28 cellular contexts compared by ENCODE assay signal in genomic region chr6:131717815-131718214, GRCh38. TPM values are rescaled to one million over a fixed set of nuclear protein-coding genes. Genes with fewer than 3 reads are reported as not detected.
"Had no signal": no experiment of that assay in that cellular context is flagged by ENCODE, and none has a peak within 500 bp of the region (broad histone marks: within the 10 kb centered on the region; RNA-seq: fewer than 3 reads in every experiment).

No MANE protein-coding gene starts in this region.

- H3K36me3 ChIP-seq: ascending aorta, cardiac muscle cell, Peyer's patch, SJCRH30 had no signal

- H3K9me3 ChIP-seq: ascending aorta, body of pancreas, Peyer's patch, SJCRH30, SK-N-SH had no signal

- H3K4me3 ChIP-seq: ascending aorta, body of pancreas, cardiac muscle cell, Peyer's patch, SJCRH30 had no signal

- H3K4me1 ChIP-seq: ascending aorta, body of pancreas, Peyer's patch, SJCRH30 had no signal

- H3K27ac ChIP-seq: ascending aorta, body of pancreas, cardiac muscle cell, Peyer's patch, RWPE1, SJCRH30, VCaP had no signal

- H3K9ac ChIP-seq: SK-N-SH had no signal

- H3K4me2 ChIP-seq: SK-N-SH had no signal

- H3K27me3 ChIP-seq: ascending aorta, body of pancreas, cardiac muscle cell, Peyer's patch, SJCRH30 had no signal

- DNase-seq: activated CD4-positive, alpha-beta memory T cell treated with anti-CD3 and anti-CD28 coated beads for 36 hours; activated CD4-positive, alpha-beta T cell treated with anti-CD3 and anti-CD28 coated beads, Interleukin-2, amount 10 ng/mL, durations not matched to agents 7 days and 5 days; activated CD4-positive, CD25-positive, alpha-beta regulatory T cell; activated CD8-positive, alpha-beta memory T cell treated with anti-CD3 and anti-CD28 coated beads for 24 hours; activated effector memory CD4-positive, alpha-beta T cell treated with anti-CD3 and anti-CD28 coated beads, Interleukin-2, amount 50 U/mL, for 16 hours; activated naive CD4-positive, alpha-beta T cell treated with Interleukin-2 at 50 U/mL for 16 hours; activated naive CD8-positive, alpha-beta T cell treated with anti-CD3 and anti-CD28 coated beads, Interleukin-2, amount 50 U/mL, for 24 hours; activated T-cell treated with anti-CD3 and anti-CD28 coated beads, Interleukin-2, amount 50 U/mL, for 4 hours; amniotic stem cell; body of pancreas; Kasumi-1; KBM-7; NCI-H1694; NCI-H2029 treated with DMSO at 0.1 percent for 48 hours; NCI-H2227 treated with DMSO at 0.1 percent for 48 hours; NCI-H446 treated with DMSO at 0.1 percent for 48 hours; NCI-H524 treated with DMSO at 0.1 percent for 48 hours; Peyer's patch; Right ventricle myocardium superior; SK-N-SH; T-helper 1 cell had no signal

- ATAC-seq: activated naive CD4-positive, alpha-beta T cell treated with anti-CD3 and anti-CD28 coated beads, Interleukin-2, amount 50 U/mL, for 72 hours; activated naive CD8-positive, alpha-beta T cell treated with anti-CD3 and anti-CD28 coated beads, Interleukin-2, amount 50 U/mL, for 24 hours; activated T-cell treated with anti-CD3 and anti-CD28 coated beads, Interleukin-2, amount 50 U/mL, for 4 hours; body of pancreas had no signal

RNA-seq across cellular contexts. Expression of gene CTAGE9, which starts 7.0 kb away (rescaled TPM):
- total RNA-seq: activated CD4-positive, alpha-beta memory T cell treated with anti-CD3 and anti-CD28 coated beads for 36 hours; activated CD4-positive, alpha-beta T cell treated with anti-CD3 and anti-CD28 coated beads, Interleukin-2, amount 10 ng/mL, durations not matched to agents 7 days and 5 days; activated naive CD4-positive, alpha-beta T cell treated with anti-CD3 and anti-CD28 coated beads, Interleukin-2, amount 50 U/mL, for 72 hours; activated T-cell treated with anti-CD3 and anti-CD28 coated beads, Interleukin-2, amount 50 U/mL, for 4 hours; ascending aorta; cardiac muscle cell; Peyer's patch; Right ventricle myocardium superior; SJCRH30; T-helper 2 cell treated with Interferon-gamma antibody and Interleukin-4, amounts not matched to agents 100 ng/mL and 5 ng/mL, for 36 hours had no signal
- polyA plus RNA-seq: cardiac muscle cell, SK-N-SH had no signal

RNA-seq across cellular contexts. Expression of gene OR2A4, which starts 16.6 kb away (rescaled TPM):
- total RNA-seq: activated CD4-positive, alpha-beta memory T cell treated with anti-CD3 and anti-CD28 coated beads for 36 hours; activated CD4-positive, alpha-beta T cell treated with anti-CD3 and anti-CD28 coated beads, Interleukin-2, amount 10 ng/mL, durations not matched to agents 7 days and 5 days; activated naive CD4-positive, alpha-beta T cell treated with anti-CD3 and anti-CD28 coated beads, Interleukin-2, amount 50 U/mL, for 72 hours; activated T-cell treated with anti-CD3 and anti-CD28 coated beads, Interleukin-2, amount 50 U/mL, for 4 hours; ascending aorta; body of pancreas; cardiac muscle cell; Right ventricle myocardium superior; SJCRH30; T-helper 2 cell treated with Interferon-gamma antibody and Interleukin-4, amounts not matched to agents 100 ng/mL and 5 ng/mL, for 36 hours had no signal
- polyA plus RNA-seq: cardiac muscle cell, SK-N-SH had no signal
